ENCODE assay signal across 8 cellular contexts in genomic region chrX:153333821-153334653, GRCh38. TPM values are rescaled to one million over a fixed set of nuclear protein-coding genes. Genes with fewer than 3 reads are reported as not detected.
A peak's percentile ranks its signal among the peaks of the same experiment; 100 is the strongest.
DNase-seq lines count a peak whose midpoint lies in the region; ATAC-seq lines count a peak whose summit lies in the region.

Gene ZNF275, plus strand, starts transcription at chrX:153334153. Its CDS starts 2,527 bp downstream, at chrX:153336680.

- POLR2A ChIA-PET in activated CD8-positive, alpha-beta T cell treated with anti-CD3 and anti-CD28 coated beads, Interleukin-2, amount 10 ng/mL, durations not matched to agents 7 days and 5 days (lab: Charles Lee): interaction anchor here (0.5 to 2.2 kb wide), 2 partner anchors 10 to 1338 kb away, joined by 4 to 25 read pairs; no protein-coding TSS in a partner anchor

- ATAC-seq in GM19351 (IDR thresholded peaks at IDR 0.05; ENCODE audit: unreplicated experiment): peak; percentile 80
- ATAC-seq in HG03469 (IDR thresholded peaks at IDR 0.05; ENCODE audit: unreplicated experiment): peak; percentile 71
- peak; percentile 99 for ATAC-seq in activated CD8-positive, alpha-beta T cell treated with anti-CD3 and anti-CD28 coated beads, Interleukin-2, amount 10 ng/mL, durations not matched to agents 7 days and 5 days

- peaks cover 44% of the 10 kb centered on the region for H3K4me1 Mint-ChIP-seq in activated CD8-positive, alpha-beta T cell treated with anti-CD3 and anti-CD28 coated beads, Interleukin-2, amount 10 ng/mL, durations not matched to agents 7 days and 5 days (ENCODE audit: low read depth)

- H3K9me3 Mint-ChIP-seq in activated CD8-positive, alpha-beta T cell treated with anti-CD3 and anti-CD28 coated beads, Interleukin-2, amount 10 ng/mL, durations not matched to agents 7 days and 5 days (ENCODE audit: insufficient read depth): no peaks in the 10 kb centered on the region

- CTCF ChIA-PET in activated CD8-positive, alpha-beta T cell treated with anti-CD3 and anti-CD28 coated beads, Interleukin-2, amount 10 ng/mL, durations not matched to agents 7 days and 5 days (lab: Charles Lee): interaction anchor here (1.1 to 1.5 kb wide), 2 partner anchors 9 to 302 kb away, joined by 3 to 5 read pairs; no protein-coding TSS in a partner anchor

- peak within 1 kb of the TSS; percentile 86 for H3K4me3 Mint-ChIP-seq in activated CD8-positive, alpha-beta T cell treated with anti-CD3 and anti-CD28 coated beads, Interleukin-2, amount 10 ng/mL, durations not matched to agents 7 days and 5 days

- DNase-seq in CD1c-positive myeloid dendritic cell (ENCODE audit: extremely low spot score) (peak; percentile 87), NCI-H82 (lab: John Stamatoyannopoulos, UW) (peak; percentile 90), ecto neural progenitor cell (ENCODE audit: low spot score) (peak; percentile 85), medulla oblongata (ENCODE audit: extremely low spot score) (peak; percentile 72)
- DNase-seq in activated CD8-positive, alpha-beta T cell treated with anti-CD3 and anti-CD28 coated beads, Interleukin-2, amount 10 ng/mL, durations not matched to agents 7 days and 5 days: peak; percentile 82
- DNase-seq in stimulated activated CD4-positive, alpha-beta T cell treated with anti-CD3 and anti-CD28 coated beads, TNF-alpha, amount 100 ng/mL, for 24 hours (ENCODE audit: low read depth in 3 of 3): peak; percentile 45 to 74 (median 63)

- peak within 1 kb of the TSS; percentile 89 for H3K27ac Mint-ChIP-seq in activated CD8-positive, alpha-beta T cell treated with anti-CD3 and anti-CD28 coated beads, Interleukin-2, amount 10 ng/mL, durations not matched to agents 7 days and 5 days

- H3K36me3 Mint-ChIP-seq in activated CD8-positive, alpha-beta T cell treated with anti-CD3 and anti-CD28 coated beads, Interleukin-2, amount 10 ng/mL, durations not matched to agents 7 days and 5 days (ENCODE audit: low read depth): peaks cover 31% of the 10 kb centered on the region

- H3K27me3 Mint-ChIP-seq in activated CD8-positive, alpha-beta T cell treated with anti-CD3 and anti-CD28 coated beads, Interleukin-2, amount 10 ng/mL, durations not matched to agents 7 days and 5 days (ENCODE audit: low read depth): peaks cover 9% of the 10 kb centered on the region

RNA-seq across cellular contexts. Expression of gene ZNF275, which starts in this region (rescaled TPM):
- total RNA-seq in activated CD8-positive, alpha-beta T cell treated with anti-CD3 and anti-CD28 coated beads, Interleukin-2, amount 10 ng/mL, durations not matched to agents 7 days and 5 days: 10 to 100 TPM; 20.8 to 22.3 TPM

Comparison
In these comparisons a context has a peak if more than half of its experiments do, and no peak if none do; other contexts are left out.
1. Peak in every context shown above with its lines: DNase-seq and ATAC-seq.